Comparison of ENCODE assay signal across 10 cellular contexts in the genomic region with DNA sequence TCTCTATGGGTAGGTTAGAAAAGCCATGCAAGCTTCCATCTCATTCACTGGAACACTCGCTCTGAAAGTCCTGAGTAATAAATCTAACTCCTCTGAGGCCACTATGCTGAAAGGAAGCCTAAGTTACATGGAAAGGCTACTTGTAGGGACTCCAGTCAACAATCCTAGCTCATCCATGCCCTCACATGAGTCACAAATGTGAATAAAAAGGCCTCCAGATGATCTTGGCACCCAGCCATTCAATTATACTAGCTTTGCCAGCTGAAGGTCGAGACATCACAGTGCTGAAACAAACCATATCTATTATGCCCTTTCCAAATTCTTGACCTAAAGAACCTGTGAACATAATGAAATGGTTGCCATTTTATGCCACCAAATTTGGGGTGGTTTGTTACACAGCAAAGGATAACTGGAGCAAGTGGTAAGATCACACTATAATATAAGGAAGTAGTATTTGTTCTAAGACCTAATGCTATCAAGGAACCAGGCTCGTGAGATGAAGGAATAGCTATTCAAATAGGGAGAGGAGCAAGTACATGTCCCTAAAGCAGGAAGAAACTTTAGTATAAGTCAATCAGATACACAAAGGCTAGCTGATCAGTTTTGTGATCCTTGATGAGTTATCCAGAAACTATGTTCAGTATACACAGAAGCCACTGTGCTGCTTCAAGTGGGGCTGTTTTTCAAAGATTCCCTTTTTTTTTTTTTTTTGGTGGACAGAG.
A peak's percentile ranks its signal among the peaks of the same experiment; 100 is the strongest.
DNase-seq lines count a peak whose midpoint lies in the region; ATAC-seq, FAIRE-seq and TF ChIP-seq lines count a peak whose summit lies in the region.
"Had no signal": no experiment of that assay in that cellular context is flagged by ENCODE, and none has a peak within 500 bp of the region (broad histone marks: within the 10 kb centered on the region; RNA-seq: fewer than 3 reads in every experiment).

No MANE protein-coding gene starts in this region.

- H3K27me3 ChIP-seq in cardiac muscle cell = no peaks in the 10 kb centered on the region
- H3K27me3 ChIP-seq in upper lobe of right lung = no peaks in the 10 kb centered on the region

- H3K27ac ChIP-seq in cardiac muscle cell (peak overlapping the region; percentile 12), RWPE1 (peak overlapping the region; percentile 44; the same call in 1 of the 2 replicates), upper lobe of right lung (no peak overlapping the region)

- H3K36me3 ChIP-seq in cardiac muscle cell = no peaks in the 10 kb centered on the region
- no peaks in the 10 kb centered on the region for H3K36me3 ChIP-seq in upper lobe of right lung

- no peaks in the 10 kb centered on the region for H3K9me3 ChIP-seq in cardiac muscle cell (ENCODE audit: low read depth)
- no peaks in the 10 kb centered on the region for H3K9me3 ChIP-seq in upper lobe of right lung

- intact Hi-C loops in Right ventricle myocardium inferior (cut with DNase I) = no loop called here
- intact Hi-C loops in upper lobe of right lung (cut with DNase I) = no loop called here

- FAIRE-seq in urothelium cell line (lab: Jason Lieb, UNC) = no peak
- FAIRE-seq: G401.6 had no signal

- POLR2A ChIA-PET in RWPE1 (lab: Yijun Ruan, JAX; ENCODE audit: low non-redundant PET) = no interaction called here

- peak in 1 of 2 donors; percentile 60 for DNase-seq in cardiac muscle cell (ENCODE audit: low read depth in 1 of 2, low spot score in 1 of 2)
- no peak for DNase-seq in Right ventricle myocardium inferior (ENCODE audit: missing footprints)
- DNase-seq in RWPE1 (ENCODE audit: low spot score) = peak; percentile 68
- DNase-seq in fibroblast of gingiva (ENCODE audit: low read depth) = peak; percentile 58
- peak; percentile 69 for DNase-seq in urothelium cell line (ENCODE audit: low spot score)
- no peak for DNase-seq in stimulated activated CD8-positive, alpha-beta memory T cell treated with anti-CD3 and anti-CD28 coated beads, Interleukin-4, amount 100 ng/mL, for 48 hours
- DNase-seq in middle frontal gyrus (ENCODE audit: extremely low spot score, low spot score) = no peak
- no peak for DNase-seq in upper lobe of right lung
- DNase-seq: H7 had no signal

- ATAC-seq in Right ventricle myocardium inferior (no peak), upper lobe of right lung (no peak)

- CTCF ChIA-PET in RWPE1 (lab: Yijun Ruan, JAX) = interaction anchor here (1.2 kb wide), 1 partner anchor 11 kb away, joined by 4 read pairs; no protein-coding TSS in a partner anchor

- H3K4me1 ChIP-seq in cardiac muscle cell (ENCODE audit: low read depth) = peaks cover 34% of the 10 kb centered on the region
- peaks cover 65% of the 10 kb centered on the region for H3K4me1 ChIP-seq in upper lobe of right lung

- H3K4me3 ChIP-seq in cardiac muscle cell = no peak overlapping the region
- no peak overlapping the region for H3K4me3 ChIP-seq in upper lobe of right lung

- TF ChIP-seq CTCF in cardiac muscle cell (IDR thresholded peaks at IDR 0.05; ENCODE audit: low read depth, low read length) (no peak), RWPE1 (conservative IDR thresholded peaks at IDR 0.05; ENCODE audit: low read depth) (no peak), upper lobe of right lung (IDR thresholded peaks at IDR 0.05) (no peak)

Comparison
In these comparisons a context has a peak if more than half of its experiments do, and no peak if none do; other contexts are left out.
1. DNase-seq: peak in RWPE1 (single experiment), fibroblast of gingiva (single experiment) and urothelium cell line (single experiment); none in Right ventricle myocardium inferior (single experiment), stimulated activated CD8-positive, alpha-beta memory T cell treated with anti-CD3 and anti-CD28 coated beads, Interleukin-4, amount 100 ng/mL, for 48 hours (single experiment), middle frontal gyrus (single experiment) and upper lobe of right lung (single experiment).